Comparison of ENCODE assay signal across 1 cellular context in genomic region chr3:179347108-179347382, GRCh38.
TF ChIP-seq lines count a peak whose summit lies in the region.

No MANE protein-coding gene starts in this region.

TF ChIP-seq in K562, 482 proteins besides CTCF, POLR2A, EP300 and RAD21 (continued from another document):
- TF ChIP-seq, protein P1, sequence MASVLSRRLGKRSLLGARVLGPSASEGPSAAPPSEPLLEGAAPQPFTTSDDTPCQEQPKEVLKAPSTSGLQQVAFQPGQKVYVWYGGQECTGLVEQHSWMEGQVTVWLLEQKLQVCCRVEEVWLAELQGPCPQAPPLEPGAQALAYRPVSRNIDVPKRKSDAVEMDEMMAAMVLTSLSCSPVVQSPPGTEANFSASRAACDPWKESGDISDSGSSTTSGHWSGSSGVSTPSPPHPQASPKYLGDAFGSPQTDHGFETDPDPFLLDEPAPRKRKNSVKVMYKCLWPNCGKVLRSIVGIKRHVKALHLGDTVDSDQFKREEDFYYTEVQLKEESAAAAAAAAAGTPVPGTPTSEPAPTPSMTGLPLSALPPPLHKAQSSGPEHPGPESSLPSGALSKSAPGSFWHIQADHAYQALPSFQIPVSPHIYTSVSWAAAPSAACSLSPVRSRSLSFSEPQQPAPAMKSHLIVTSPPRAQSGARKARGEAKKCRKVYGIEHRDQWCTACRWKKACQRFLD (CRISPR knock-in tag; IDR thresholded peaks at IDR 0.05): peak; percentile 9; the same call in 1 of the 2 replicates
